Comparison of ENCODE assay signal across 8 cellular contexts in the genomic region with DNA sequence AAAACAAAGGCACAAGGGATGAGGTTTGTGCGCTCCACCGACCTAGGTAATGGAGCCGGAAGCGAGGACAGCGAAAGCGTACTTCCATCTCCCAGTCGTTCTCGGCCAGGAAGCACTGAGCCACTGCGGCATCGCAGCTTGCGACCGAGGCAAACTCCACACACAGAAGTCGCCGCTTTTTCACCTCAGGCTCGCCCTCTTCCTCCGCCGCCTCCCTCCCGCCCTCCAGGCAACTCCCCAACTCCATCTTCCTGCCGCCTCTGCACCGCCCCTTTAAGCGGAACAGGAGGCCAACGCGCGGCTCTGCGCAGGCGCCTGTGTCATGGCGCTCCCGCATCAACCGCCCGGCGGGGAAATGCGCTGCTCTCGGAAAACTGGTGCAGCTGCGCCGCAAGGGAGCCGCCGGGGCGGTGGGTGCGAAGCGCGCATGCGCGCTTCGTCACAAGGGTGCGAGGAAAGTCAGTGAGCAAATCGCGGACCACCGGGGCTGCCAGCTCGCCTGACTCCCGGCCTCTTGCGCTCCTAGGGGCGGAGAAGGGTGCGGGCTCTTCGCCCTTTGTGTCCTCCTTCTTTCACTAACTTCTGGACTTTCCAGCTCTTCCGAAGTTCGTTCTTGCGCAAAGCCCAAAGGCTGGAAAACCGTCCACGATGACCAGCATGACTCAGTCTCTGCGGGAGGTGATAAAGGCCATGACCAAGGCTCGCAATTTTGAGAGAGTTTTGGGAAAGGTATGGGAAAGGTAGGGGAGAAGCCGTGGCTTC. TPM values are rescaled to one million over a fixed set of nuclear protein-coding genes. Genes with fewer than 3 reads are reported as not detected.
DNase-seq lines count a peak whose midpoint lies in the region; ATAC-seq and TF ChIP-seq lines count a peak whose summit lies in the region.

ACOT13 (plus strand) TSS at position 462 of the 762 bp plus-strand sequence; CDS start at position 649, 187 bp downstream.
A gene with protein sequence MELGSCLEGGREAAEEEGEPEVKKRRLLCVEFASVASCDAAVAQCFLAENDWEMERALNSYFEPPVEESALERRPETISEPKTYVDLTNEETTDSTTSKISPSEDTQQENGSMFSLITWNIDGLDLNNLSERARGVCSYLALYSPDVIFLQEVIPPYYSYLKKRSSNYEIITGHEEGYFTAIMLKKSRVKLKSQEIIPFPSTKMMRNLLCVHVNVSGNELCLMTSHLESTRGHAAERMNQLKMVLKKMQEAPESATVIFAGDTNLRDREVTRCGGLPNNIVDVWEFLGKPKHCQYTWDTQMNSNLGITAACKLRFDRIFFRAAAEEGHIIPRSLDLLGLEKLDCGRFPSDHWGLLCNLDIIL (minus strand): TSS at position 284 of the 762 bp plus-strand sequence. CDS start 37 bp downstream, at position 247.

- 0% methylated on average over 35 to 61 of the region's 62 CpGs for WGBS in lower leg skin, 2 donors

- TF ChIP-seq POLR2A in lower leg skin (IDR thresholded peaks at IDR 0.05), result peak in 1 of 2 donors; percentile 25

- DNase-seq in CD1c-positive myeloid dendritic cell (ENCODE audit: extremely low spot score) (peak; percentile 99), NCI-H748 treated with DMSO at 0.1 percent for 48 hours (lab: John Stamatoyannopoulos, UW) (peak; percentile 84), dermis microvascular lymphatic vessel endothelial cell (ENCODE audit: low read depth in 2 of 2) (peak; percentile 91 to 97), lower leg skin (ENCODE audit: low spot score in 2 of 2) (peak; percentile 93 to 99)
- peak; percentile 93 to 94 for DNase-seq in activated CD4-positive, alpha-beta T cell treated with anti-CD3 and anti-CD28 coated beads, Interleukin-2, amount 50 U/mL, for 4 hours
- peak; percentile 89 to 95 for DNase-seq in stimulated activated CD4-positive, alpha-beta T cell treated with anti-CD3 and anti-CD28 coated beads, Interleukin-4, amount 100 ng/mL, for 48 hours (ENCODE audit: low read depth in 2 of 2)

- ATAC-seq in GM19372 (IDR thresholded peaks at IDR 0.05; ENCODE audit: low read depth, unreplicated experiment) (peak; percentile 94), HG03558 (IDR thresholded peaks at IDR 0.05; ENCODE audit: extremely low read depth, unreplicated experiment) (peak; percentile 96)

- TF ChIP-seq CTCF in lower leg skin (IDR thresholded peaks at IDR 0.05), result peak in 1 of 3 donors; percentile 70

- peak within 1 kb of the TSS; percentile 96 for H3K4me3 ChIP-seq in lower leg skin (ENCODE audit: low read depth, poor library complexity, severe bottlenecking)

- intact Hi-C loops in lower leg skin (cut with DNase I; ENCODE audit: low total_unique reads), result no loop called here

RNA-seq across cellular contexts. Expression of gene ACOT13, which starts in this region (rescaled TPM):
- total RNA-seq in dermis microvascular lymphatic vessel endothelial cell (3.7 and 4.4 TPM in 2 replicates), lower leg skin (10 to 100 TPM in 2 of 4 donors, 1 to 10 TPM in 2; 4.6 to 22.6 (median 10.6) TPM)

RNA-seq across cellular contexts. Expression of the second gene that starts in this region (rescaled TPM):
- 18.0 and 20.0 TPM in 2 replicates for total RNA-seq in dermis microvascular lymphatic vessel endothelial cell
- 10 to 100 TPM; 25.3 to 36.6 (median 26.6) TPM for total RNA-seq in lower leg skin

Comparison
In these comparisons a context has a peak if more than half of its experiments do, and no peak if none do; other contexts are left out.
1. Peak in every context shown above with its lines: DNase-seq, ATAC-seq and H3K4me3 ChIP-seq.